In the genomic region with DNA sequence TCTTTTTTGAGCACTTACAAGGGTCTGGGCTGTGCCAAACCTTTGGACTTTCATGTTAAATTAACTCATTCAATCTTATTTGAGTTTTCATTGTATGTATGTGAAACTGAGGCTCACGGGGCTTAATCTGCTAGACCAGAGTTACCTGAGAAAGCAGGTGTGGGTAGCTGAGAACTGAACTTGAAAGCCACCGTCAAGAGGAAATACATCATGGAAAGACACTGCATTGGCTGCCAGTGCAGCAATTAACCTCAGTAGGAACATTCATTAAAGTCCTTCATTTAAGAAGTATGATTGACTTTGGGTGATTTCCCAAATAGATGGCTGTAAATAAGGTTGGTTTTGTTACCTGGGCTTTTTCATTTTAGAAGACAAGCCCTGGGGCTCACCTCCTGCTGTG, we compare ENCODE assay signal across 10 cellular contexts. TPM values are rescaled to one million over a fixed set of nuclear protein-coding genes. Genes with fewer than 3 reads are reported as not detected.
A peak's percentile ranks its signal among the peaks of the same experiment; 100 is the strongest.
DNase-seq lines count a peak whose midpoint lies in the region; ATAC-seq and TF ChIP-seq lines count a peak whose summit lies in the region.
"Had no signal": no experiment of that assay in that cellular context is flagged by ENCODE, and none has a peak within 500 bp of the region (broad histone marks: within the 10 kb centered on the region; RNA-seq: fewer than 3 reads in every experiment).

No MANE protein-coding gene starts in this region.

- no peak overlapping the region for H3K4me3 Mint-ChIP-seq in activated CD8-positive, alpha-beta memory T cell treated with anti-CD3 and anti-CD28 coated beads, Interleukin-2, amount 10 ng/mL, durations not matched to agents 7 days and 5 days
- peak overlapping the region in 7 of 10 donors; percentile 10 to 76 (median 70) for H3K4me3 Mint-ChIP-seq in naive thymus-derived CD8-positive, alpha-beta T cell

- CTCF ChIA-PET in activated CD8-positive, alpha-beta memory T cell treated with anti-CD3 and anti-CD28 coated beads, Interleukin-2, amount 10 ng/mL, durations not matched to agents 7 days and 5 days (lab: Charles Lee), result interaction anchor here (0.9 to 3.4 kb wide), 6 partner anchors 11 to 195 kb away, joined by 3 to 26 read pairs (median 6); no protein-coding TSS in a partner anchor

- H3K4me1 ChIP-seq in Peyer's patch (peaks cover 8 to 36% (median 24%) of the 10 kb centered on the region in 4 donors), transverse colon (peaks cover 6 to 22% (median 9%) of the 10 kb centered on the region in 4 donors)
- H3K4me1 ChIP-seq: prostate gland had no signal

- no peak for TF ChIP-seq CTCF in Peyer's patch (IDR thresholded peaks at IDR 0.05)
- TF ChIP-seq CTCF in transverse colon (IDR thresholded peaks at IDR 0.05), result no peak
- TF ChIP-seq CTCF in foreskin fibroblast (IDR thresholded peaks at IDR 0.05; ENCODE audit: low read depth, low read length), result no peak

- H3K4me3 ChIP-seq in Peyer's patch, result no peak overlapping the region
- H3K4me3 ChIP-seq in transverse colon, result no peak overlapping the region
- no peak overlapping the region for H3K4me3 ChIP-seq in foreskin fibroblast (ENCODE audit: low read depth in 1 of 2, low read length in 2 of 2)
- H3K4me3 ChIP-seq: adrenal gland, prostate gland had no signal

- peak overlapping the region; percentile 56 for H3K27ac Mint-ChIP-seq in activated CD8-positive, alpha-beta memory T cell treated with anti-CD3 and anti-CD28 coated beads, Interleukin-2, amount 10 ng/mL, durations not matched to agents 7 days and 5 days
- H3K27ac Mint-ChIP-seq in naive thymus-derived CD8-positive, alpha-beta T cell, result peak overlapping the region in 9 of 10 donors; percentile 41 to 96 (median 76)

- no peaks in the 10 kb centered on the region for H3K9me3 Mint-ChIP-seq in activated CD8-positive, alpha-beta memory T cell treated with anti-CD3 and anti-CD28 coated beads, Interleukin-2, amount 10 ng/mL, durations not matched to agents 7 days and 5 days (ENCODE audit: low read depth)
- peaks cover 0 to 4% (median 0%) of the 10 kb centered on the region in 9 donors for H3K9me3 Mint-ChIP-seq in naive thymus-derived CD8-positive, alpha-beta T cell

- TF ChIP-seq POLR2A in Peyer's patch (IDR thresholded peaks at IDR 0.05) (no peak), transverse colon (IDR thresholded peaks at IDR 0.05) (no peak)

- intact Hi-C loops in transverse colon (cut with DNase I; ENCODE audit: low total_unique reads), result no loop called here

- no peaks in the 10 kb centered on the region for H3K27me3 ChIP-seq in Peyer's patch
- H3K27me3 ChIP-seq in transverse colon, result no peaks in the 10 kb centered on the region
- H3K27me3 ChIP-seq: adrenal gland had no signal

- TF ChIP-seq EP300 in transverse colon (IDR thresholded peaks at IDR 0.05; ENCODE audit: low read depth), result no peak

- WGBS in transverse colon (ENCODE audit: low coverage in 1 of 2), 2 donors, result 46 to 50% methylated on average over 2 of the region's 2 CpGs

- H3K36me3 Mint-ChIP-seq in activated CD8-positive, alpha-beta memory T cell treated with anti-CD3 and anti-CD28 coated beads, Interleukin-2, amount 10 ng/mL, durations not matched to agents 7 days and 5 days, result peaks cover 2% of the 10 kb centered on the region
- H3K36me3 Mint-ChIP-seq in naive thymus-derived CD8-positive, alpha-beta T cell, result peaks cover 2 to 8% (median 5%) of the 10 kb centered on the region in 3 donors

- POLR2A ChIA-PET in naive thymus-derived CD8-positive, alpha-beta T cell (lab: Charles Lee), result interaction anchor here (1.1 kb wide), 1 partner anchor 13 kb away, joined by 3 read pairs; no protein-coding TSS in a partner anchor

- peaks cover 50% of the 10 kb centered on the region for H3K4me1 Mint-ChIP-seq in activated CD8-positive, alpha-beta memory T cell treated with anti-CD3 and anti-CD28 coated beads, Interleukin-2, amount 10 ng/mL, durations not matched to agents 7 days and 5 days
- peaks cover 42 to 73% (median 56%) of the 10 kb centered on the region in 4 donors for H3K4me1 Mint-ChIP-seq in naive thymus-derived CD8-positive, alpha-beta T cell

- no peak for DNase-seq in activated CD8-positive, alpha-beta memory T cell treated with anti-CD3 and anti-CD28 coated beads, Interleukin-2, amount 10 ng/mL, durations not matched to agents 7 days and 5 days
- DNase-seq in activated CD8-positive, alpha-beta memory T cell treated with anti-CD3 and anti-CD28 coated beads, Interleukin-2, amount 50 U/mL, for 4 hours, result no peak
- DNase-seq in Peyer's patch, result peak in 2 of 3 donors; percentile 51 to 66
- DNase-seq in naive thymus-derived CD8-positive, alpha-beta T cell, result peak in 1 of 10 donors; percentile 12
- no peak for DNase-seq in DMS 273 treated with DMSO at 0.1 percent for 48 hours (lab: John Stamatoyannopoulos, UW)
- DNase-seq in transverse colon, result no peak
- no peak for DNase-seq in foreskin fibroblast
- DNase-seq: adrenal gland had no signal

- no peaks in the 10 kb centered on the region for H3K27me3 Mint-ChIP-seq in activated CD8-positive, alpha-beta memory T cell treated with anti-CD3 and anti-CD28 coated beads, Interleukin-2, amount 10 ng/mL, durations not matched to agents 7 days and 5 days
- H3K27me3 Mint-ChIP-seq in naive thymus-derived CD8-positive, alpha-beta T cell, result no peaks in the 10 kb centered on the region

- H3K36me3 ChIP-seq in Peyer's patch (no peaks in the 10 kb centered on the region), transverse colon (no peaks in the 10 kb centered on the region)
- H3K36me3 ChIP-seq: adrenal gland, prostate gland had no signal

- no peak for ATAC-seq in activated CD8-positive, alpha-beta memory T cell treated with anti-CD3 and anti-CD28 coated beads, Interleukin-2, amount 10 ng/mL, durations not matched to agents 7 days and 5 days
- ATAC-seq in GM19452 (IDR thresholded peaks at IDR 0.05; ENCODE audit: unreplicated experiment), result peak; percentile 14
- ATAC-seq in naive thymus-derived CD8-positive, alpha-beta T cell, result peak; percentile 20 to 52

- H3K27ac ChIP-seq in Peyer's patch (peak overlapping the region; percentile 1 to 79 (median 31)), transverse colon (no peak overlapping the region)
- H3K27ac ChIP-seq: adrenal gland, prostate gland had no signal

- no peaks in the 10 kb centered on the region for H3K9me3 ChIP-seq in Peyer's patch
- H3K9me3 ChIP-seq in transverse colon, result no peaks in the 10 kb centered on the region
- H3K9me3 ChIP-seq: adrenal gland, prostate gland had no signal

- in situ Hi-C loops in transverse colon (cut with MboI; ENCODE audit: low pct_ligation_motif_present in 1 of 4, low pct_unique_long_range_greater_than_20kb in 1 of 4, low sequenced_read_pairs in 3 of 4), result no loop called here

RNA-seq across cellular contexts. Expression of gene MGAT5, which starts 36.6 kb away (rescaled TPM):
- 10 to 100 TPM; 40.3 to 43.6 TPM for total RNA-seq in activated CD8-positive, alpha-beta memory T cell treated with anti-CD3 and anti-CD28 coated beads, Interleukin-2, amount 10 ng/mL, durations not matched to agents 7 days and 5 days
- total RNA-seq in Peyer's patch (100 to 1,000 TPM; 106 to 182 (median 117) TPM), transverse colon (10 to 100 TPM; 23.6 to 67.6 (median 55.2) TPM)
- 10 to 100 TPM; 54.6 to 61.1 TPM for total RNA-seq in naive thymus-derived CD8-positive, alpha-beta T cell
- 1 to 10 TPM; 3.6 to 5.8 (median 5.6) TPM for polyA plus RNA-seq in naive thymus-derived CD8-positive, alpha-beta T cell

Comparison
In these comparisons a context has a peak if more than half of its experiments do, and no peak if none do; other contexts are left out.
1. DNase-seq: peak in Peyer's patch (2 of 3); none in activated CD8-positive, alpha-beta memory T cell treated with anti-CD3 and anti-CD28 coated beads, Interleukin-2, amount 10 ng/mL, durations not matched to agents 7 days and 5 days (single experiment), activated CD8-positive, alpha-beta memory T cell treated with anti-CD3 and anti-CD28 coated beads, Interleukin-2, amount 50 U/mL, for 4 hours (single experiment), DMS 273 treated with DMSO at 0.1 percent for 48 hours (single experiment), transverse colon (single experiment) and foreskin fibroblast (0 of 2).
2. H3K27ac ChIP-seq: peak in Peyer's patch (4 of 4); none in transverse colon (0 of 4).